1 cellular context compared by ENCODE assay signal in the genomic region with DNA sequence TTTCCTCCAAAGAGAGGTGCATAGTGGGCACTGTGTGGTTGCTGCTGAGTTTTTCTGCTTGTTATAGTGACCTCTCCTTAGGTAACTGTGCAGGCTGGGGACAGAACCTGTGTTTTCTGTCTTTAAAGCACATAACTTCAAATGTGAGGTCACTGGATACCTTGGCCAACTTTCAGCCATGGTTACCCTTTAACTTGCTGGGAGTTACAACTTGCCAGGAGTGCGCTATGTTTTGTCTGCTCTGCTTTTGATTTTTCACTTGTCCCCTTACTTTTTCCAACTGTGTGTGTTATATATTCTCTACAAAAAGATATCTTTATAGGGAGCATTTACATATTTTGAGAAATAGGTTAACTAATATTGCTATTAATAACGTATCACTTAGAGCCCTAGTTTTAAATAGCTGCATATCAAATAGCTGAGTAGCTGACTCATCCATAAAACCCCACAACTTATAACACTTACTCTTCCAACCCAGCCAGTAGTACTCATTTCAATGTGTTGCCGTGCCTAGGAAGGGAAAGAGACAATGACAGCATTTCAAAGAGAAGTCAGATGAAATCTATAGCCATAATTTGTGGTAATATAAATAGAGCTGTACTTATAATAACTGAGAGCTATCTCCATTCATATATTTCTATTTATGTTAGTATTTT.
TF ChIP-seq lines count a peak whose summit lies in the region.

No MANE protein-coding gene starts in this region.

TF ChIP-seq in HepG2, 621 proteins besides CTCF, POLR2A, EP300 and RAD21 (continued from another document):
- TF ChIP-seq ZNF142 (CRISPR knock-in tag; IDR thresholded peaks at IDR 0.05), result no peak
- no peak for TF ChIP-seq TGIF2 (CRISPR knock-in tag; IDR thresholded peaks at IDR 0.05)
- TF ChIP-seq SETDB1 (CRISPR knock-in tag; IDR thresholded peaks at IDR 0.05; ENCODE audit: borderline replicate concordance), result no peak
- TF ChIP-seq BRD4 (CRISPR knock-in tag; IDR thresholded peaks at IDR 0.05), result no peak
- TF ChIP-seq, protein P1, sequence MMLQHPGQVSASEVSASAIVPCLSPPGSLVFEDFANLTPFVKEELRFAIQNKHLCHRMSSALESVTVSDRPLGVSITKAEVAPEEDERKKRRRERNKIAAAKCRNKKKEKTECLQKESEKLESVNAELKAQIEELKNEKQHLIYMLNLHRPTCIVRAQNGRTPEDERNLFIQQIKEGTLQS (CRISPR knock-in tag; IDR thresholded peaks at IDR 0.05), result no peak
- TF ChIP-seq HNRNPH1 (optimal IDR thresholded peaks at IDR 0.05; ENCODE audit: low read depth, low read length), result no peak
